In the genomic region with DNA sequence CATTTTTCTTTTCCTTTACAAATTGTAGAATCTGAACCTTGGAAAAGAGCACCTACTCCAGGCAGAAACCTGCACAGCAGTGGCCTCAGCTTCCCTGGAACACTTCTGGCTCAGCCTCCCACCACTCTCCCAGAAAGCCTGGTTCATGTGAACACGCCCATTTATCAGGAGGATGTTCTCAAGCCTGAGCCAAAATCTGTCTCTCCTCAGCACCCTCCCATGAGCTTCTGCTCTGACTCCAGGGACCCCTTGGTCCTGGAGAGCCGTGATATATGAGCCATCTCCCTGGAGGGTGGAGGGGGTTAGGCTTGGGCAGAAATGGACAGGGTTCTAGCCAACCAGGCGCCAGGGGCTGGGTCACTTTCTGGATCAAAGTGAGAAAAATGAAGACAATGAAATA, we compare ENCODE assay signal across 15 cellular contexts. TPM values are rescaled to one million over a fixed set of nuclear protein-coding genes. Genes with fewer than 3 reads are reported as not detected.
A peak's percentile ranks its signal among the peaks of the same experiment; 100 is the strongest.
DNase-seq lines count a peak whose midpoint lies in the region; ATAC-seq and TF ChIP-seq lines count a peak whose summit lies in the region.
"Had no signal": no experiment of that assay in that cellular context is flagged by ENCODE, and none has a peak within 500 bp of the region (broad histone marks: within the 10 kb centered on the region; RNA-seq: fewer than 3 reads in every experiment).

No MANE protein-coding gene starts in this region.

- no peaks in the 10 kb centered on the region for H4K20me1 ChIP-seq in osteoblast (ENCODE audit: insufficient read depth, low read length)
- H4K20me1 ChIP-seq: BLaER1 treated with 17β-estradiol and CSF1 and Interleukin-3, amounts not matched to agents 10 nM and 100 nM had no signal

- H3K9me3 Mint-ChIP-seq in chondrocyte (ENCODE audit: low read depth): no peaks in the 10 kb centered on the region
- H3K9me3 Mint-ChIP-seq: HFFc6 had no signal

- no peak overlapping the region for H3K4me2 ChIP-seq in osteoblast (ENCODE audit: insufficient read depth, low read length)
- H3K4me2 ChIP-seq: A549; BLaER1 treated with 17β-estradiol and CSF1 and Interleukin-3, amounts not matched to agents 10 nM and 100 nM had no signal

- in situ Hi-C loops in gastrocnemius medialis (cut with MboI; ENCODE audit: low sequenced_read_pairs in 4 of 4): no loop called here

- ATAC-seq in RWPE2 (ENCODE audit: low read depth) (no peak; the same call in 2 of the 3 replicates), gastrocnemius medialis (no peak)
- ATAC-seq: A549 had no signal

- TF ChIP-seq POLR2A in gastrocnemius medialis (IDR thresholded peaks at IDR 0.05): no peak

- no peak overlapping the region for H3K4me3 ChIP-seq in RWPE2 (ENCODE audit: severe bottlenecking)
- no peak overlapping the region for H3K4me3 ChIP-seq in osteoblast (ENCODE audit: insufficient read depth, low read length)
- H3K4me3 ChIP-seq in gastrocnemius medialis: no peak overlapping the region
- H3K4me3 ChIP-seq: A549; BLaER1 treated with 17β-estradiol and CSF1 and Interleukin-3, amounts not matched to agents 10 nM and 100 nM had no signal

- intact Hi-C loops in gastrocnemius medialis (cut with DNase I; ENCODE audit: low total_unique reads): no loop called here

- H3K27me3 Mint-ChIP-seq in chondrocyte (ENCODE audit: low read depth): peaks cover 21% of the 10 kb centered on the region
- H3K27me3 Mint-ChIP-seq: CD4-positive, CD25-positive, alpha-beta regulatory T cell had no signal

- no peaks in the 10 kb centered on the region for H3K4me1 ChIP-seq in RWPE2 (ENCODE audit: insufficient read depth, poor library complexity, severe bottlenecking)
- H3K4me1 ChIP-seq in osteoblast (ENCODE audit: insufficient read depth, low read length): no peaks in the 10 kb centered on the region
- no peaks in the 10 kb centered on the region for H3K4me1 ChIP-seq in gastrocnemius medialis
- H3K4me1 ChIP-seq: BLaER1 treated with 17β-estradiol and CSF1 and Interleukin-3, amounts not matched to agents 10 nM and 100 nM had no signal

- H3K4me3 Mint-ChIP-seq in chondrocyte (ENCODE audit: unreplicated experiment): no peak overlapping the region
- H3K4me3 Mint-ChIP-seq: H9, HFFc6 had no signal

- TF ChIP-seq CTCF in RWPE2 (IDR thresholded peaks at IDR 0.05; ENCODE audit: poor library complexity, severe bottlenecking) (no peak), chondrocyte (IDR thresholded peaks at IDR 0.05) (no peak), osteoblast (IDR thresholded peaks at IDR 0.05; ENCODE audit: extremely low read depth, low read depth, low read length) (no peak), gastrocnemius medialis (IDR thresholded peaks at IDR 0.05 in 4 of 5, conservative IDR thresholded peaks at IDR 0.05 in 1 of 5) (no peak)

- no peak overlapping the region for H3K27ac ChIP-seq in RWPE2 (ENCODE audit: poor library complexity, severe bottlenecking)
- H3K27ac ChIP-seq in osteoblast (ENCODE audit: low read depth, low read length): no peak overlapping the region
- no peak overlapping the region for H3K27ac ChIP-seq in gastrocnemius medialis
- H3K27ac ChIP-seq: A549; BLaER1 treated with 17β-estradiol and CSF1 and Interleukin-3, amounts not matched to agents 10 nM and 100 nM; HL-60 had no signal

- no peak overlapping the region for H3K27ac Mint-ChIP-seq in chondrocyte (ENCODE audit: unreplicated experiment)
- H3K27ac Mint-ChIP-seq: CD4-positive, CD25-positive, alpha-beta regulatory T cell; H9; HFFc6 had no signal

- H3K36me3 ChIP-seq in RWPE2 (ENCODE audit: low read depth) (no peaks in the 10 kb centered on the region), osteoblast (ENCODE audit: insufficient read depth, low read length) (no peaks in the 10 kb centered on the region), gastrocnemius medialis (no peaks in the 10 kb centered on the region)
- H3K36me3 ChIP-seq: BLaER1 treated with 17β-estradiol and CSF1 and Interleukin-3, amounts not matched to agents 10 nM and 100 nM had no signal

- no peak overlapping the region for H2AFZ ChIP-seq in osteoblast (ENCODE audit: low read length)

- H3K36me3 Mint-ChIP-seq in chondrocyte (ENCODE audit: low read depth): no peaks in the 10 kb centered on the region
- H3K36me3 Mint-ChIP-seq: CD4-positive, CD25-positive, alpha-beta regulatory T cell had no signal

- no peaks in the 10 kb centered on the region for H3K79me2 ChIP-seq in osteoblast (ENCODE audit: insufficient read depth, low read length)

- peaks cover 2% of the 10 kb centered on the region for H3K4me1 Mint-ChIP-seq in chondrocyte (ENCODE audit: low read depth)
- H3K4me1 Mint-ChIP-seq: CD4-positive, CD25-positive, alpha-beta regulatory T cell had no signal

- DNase-seq in RWPE2 (ENCODE audit: low spot score) (peak; percentile 14), chondrocyte (ENCODE audit: low spot score) (peak; percentile 22), osteoblast (ENCODE audit: insufficient read length, low spot score, missing footprints) (peak; percentile 79), HT-29 (ENCODE audit: low spot score) (no peak), gastrocnemius medialis (no peak), AG08396 (ENCODE audit: low spot score) (no peak)
- DNase-seq: CD4-positive, CD25-positive, alpha-beta regulatory T cell; DMS53; GF-D8; GOT3; H9; HFFc6 had no signal

- H3K27me3 ChIP-seq in RWPE2 (ENCODE audit: insufficient read depth, poor library complexity, severe bottlenecking) (peaks cover 11% of the 10 kb centered on the region), osteoblast (ENCODE audit: insufficient read depth, low read length) (peaks cover 22% of the 10 kb centered on the region), gastrocnemius medialis (no peaks in the 10 kb centered on the region)
- H3K27me3 ChIP-seq: BLaER1 treated with 17β-estradiol and CSF1 and Interleukin-3, amounts not matched to agents 10 nM and 100 nM had no signal

- H3K9me3 ChIP-seq in RWPE2 (ENCODE audit: severe bottlenecking) (no peaks in the 10 kb centered on the region), osteoblast (ENCODE audit: low read depth, low read length) (no peaks in the 10 kb centered on the region), gastrocnemius medialis (no peaks in the 10 kb centered on the region)
- H3K9me3 ChIP-seq: A549; BLaER1 treated with 17β-estradiol and CSF1 and Interleukin-3, amounts not matched to agents 10 nM and 100 nM had no signal

RNA-seq across cellular contexts. Expression of a gene that starts 10.1 kb away (rescaled TPM):
- total RNA-seq in chondrocyte: not detected in 3 replicates
- not detected in 2 replicates for total RNA-seq in osteoblast
- total RNA-seq in HT-29 (2014; rRNA removed; shearing (Covaris generic)): not detected in 2 replicates
- total RNA-seq in gastrocnemius medialis: not detected
- total RNA-seq: CD4-positive, CD25-positive, alpha-beta regulatory T cell; H9; HFFc6 had no signal

RNA-seq across cellular contexts. Expression of a gene that starts 15.8 kb away (rescaled TPM):
- total RNA-seq in chondrocyte (not detected in 3 replicates), osteoblast (not detected in 2 replicates), gastrocnemius medialis (not detected)
- 0.20 TPM in 1 of 2 replicates, not detected in the other for total RNA-seq in HT-29 (2014; rRNA removed; shearing (Covaris generic))
- total RNA-seq: CD4-positive, CD25-positive, alpha-beta regulatory T cell; H9; HFFc6 had no signal

RNA-seq across cellular contexts. Expression of a gene that starts 32.4 kb away (rescaled TPM):
- 0.31 to 3.2 TPM (median 0.67 TPM) in 3 replicates for total RNA-seq in chondrocyte
- total RNA-seq in osteoblast: under 0.01 TPM in 2 replicates
- not detected in 2 replicates for total RNA-seq in HT-29 (2014; rRNA removed; shearing (Covaris generic))
- under 1 TPM; 0.20 to 0.72 (median 0.36) TPM for total RNA-seq in gastrocnemius medialis
- total RNA-seq: CD4-positive, CD25-positive, alpha-beta regulatory T cell; HFFc6 had no signal

RNA-seq across cellular contexts. Expression of a gene that starts 51.7 kb away (rescaled TPM):
- total RNA-seq in chondrocyte: 0.10 to 1.1 TPM (median 0.17 TPM) in 3 replicates
- under 0.01 and 0.29 TPM in 2 replicates for total RNA-seq in osteoblast
- 6.6 and 6.8 TPM in 2 replicates for total RNA-seq in HT-29 (2014; rRNA removed; shearing (Covaris generic))
- not detected for total RNA-seq in gastrocnemius medialis
- total RNA-seq: CD4-positive, CD25-positive, alpha-beta regulatory T cell had no signal

Comparison
In these comparisons a context has a peak if more than half of its experiments do, and no peak if none do; other contexts are left out.
1. DNase-seq: peak in RWPE2 (single experiment), chondrocyte (single experiment) and osteoblast (single experiment); none in HT-29 (single experiment), gastrocnemius medialis (0 of 2) and AG08396 (single experiment).